In the genomic region with DNA sequence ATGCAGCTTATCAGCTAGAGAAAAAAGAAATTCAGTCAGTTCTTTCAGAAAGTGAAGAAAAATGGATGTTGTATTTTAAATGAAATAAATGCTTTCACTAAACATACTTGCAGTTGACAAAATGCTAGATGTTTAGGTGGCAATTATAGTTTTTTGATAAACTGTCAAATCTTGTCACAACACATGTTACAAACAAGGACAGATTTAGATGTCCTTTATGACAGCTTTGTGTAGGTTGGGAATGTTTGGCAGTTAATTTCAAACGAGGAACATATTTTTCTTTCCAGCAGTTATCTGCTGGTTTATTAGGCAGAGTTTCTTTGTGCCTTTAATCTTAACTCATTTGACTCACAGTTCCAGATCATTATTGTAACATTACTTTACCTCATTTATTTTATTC, we compare ENCODE assay signal across 20 cellular contexts. TPM values are rescaled to one million over a fixed set of nuclear protein-coding genes. Genes with fewer than 3 reads are reported as not detected.
DNase-seq lines count a peak whose midpoint lies in the region; ATAC-seq and TF ChIP-seq lines count a peak whose summit lies in the region.
"Had no signal": no experiment of that assay in that cellular context is flagged by ENCODE, and none has a peak within 500 bp of the region (broad histone marks: within the 10 kb centered on the region; RNA-seq: fewer than 3 reads in every experiment).

No MANE protein-coding gene starts in this region.

- H3F3A ChIP-seq in neural cell (ENCODE audit: insufficient read depth, low read length, poor library complexity, severe bottlenecking), result no peaks in the 10 kb centered on the region

- H3K9me2 ChIP-seq in HCT116 (ENCODE audit: insufficient read depth) (no peaks in the 10 kb centered on the region), neural cell (ENCODE audit: insufficient read depth, low read length) (no peaks in the 10 kb centered on the region)

- no peak for ATAC-seq in HCT116
- ATAC-seq in HG03135 (IDR thresholded peaks at IDR 0.05; ENCODE audit: unreplicated experiment), result no peak

- no peak overlapping the region for H3K4me3 Mint-ChIP-seq in activated CD4-positive, alpha-beta T cell treated with anti-CD3 and anti-CD28 coated beads, Interleukin-2, amount 10 ng/mL, durations not matched to agents 24 days and 14 days
- H3K4me3 Mint-ChIP-seq: CD4-positive, alpha-beta memory T cell had no signal

- H3K79me2 ChIP-seq in HCT116 (ENCODE audit: insufficient read depth, low read length) (no peaks in the 10 kb centered on the region), neural cell (replicated peaks; ENCODE audit: insufficient read depth, low read length) (no peaks in the 10 kb centered on the region)

- H3K4me1 ChIP-seq in HCT116 (ENCODE audit: control insufficient read depth in 1 of 2, insufficient read depth in 2 of 2, low read length in 2 of 2), result no peaks in the 10 kb centered on the region

- peak; percentile 94 for TF ChIP-seq EP300 in neural cell (conservative IDR thresholded peaks at IDR 0.05; ENCODE audit: poor library complexity, severe bottlenecking)

- CTCF ChIA-PET in HCT116 (lab: Charles Lee), result no interaction called here

- H3K9me3 ChIP-seq in HCT116 (ENCODE audit: control insufficient read depth in 1 of 2, insufficient read depth in 1 of 2, low read depth in 1 of 2, low read length in 2 of 2) (no peaks in the 10 kb centered on the region), neural cell (ENCODE audit: low read length) (no peaks in the 10 kb centered on the region)

- no peak overlapping the region for H3K27ac Mint-ChIP-seq in activated CD4-positive, alpha-beta T cell treated with anti-CD3 and anti-CD28 coated beads, Interleukin-2, amount 10 ng/mL, durations not matched to agents 24 days and 14 days
- H3K27ac Mint-ChIP-seq: CD4-positive, alpha-beta memory T cell had no signal

- H3K9me3 Mint-ChIP-seq in activated CD4-positive, alpha-beta T cell treated with anti-CD3 and anti-CD28 coated beads, Interleukin-2, amount 10 ng/mL, durations not matched to agents 24 days and 14 days, result no peaks in the 10 kb centered on the region

- H4K20me1 ChIP-seq in HCT116 (ENCODE audit: insufficient read depth), result no peaks in the 10 kb centered on the region
- H4K20me1 ChIP-seq in neural cell (ENCODE audit: insufficient read depth), result no peaks in the 10 kb centered on the region

- TF ChIP-seq RAD21 in HCT116 (IDR thresholded peaks at IDR 0.05; ENCODE audit: low read depth) (no peak), neural cell (conservative IDR thresholded peaks at IDR 0.05) (no peak)

- no peaks in the 10 kb centered on the region for H3K36me3 ChIP-seq in HCT116 (ENCODE audit: control insufficient read depth in 1 of 2, insufficient read depth in 2 of 2, low read length in 2 of 2)
- H3K36me3 ChIP-seq in neural cell (ENCODE audit: insufficient read depth, low read length), result no peaks in the 10 kb centered on the region

- no peaks in the 10 kb centered on the region for H3K27me3 ChIP-seq in HCT116 (ENCODE audit: insufficient read depth, low read length)
- no peaks in the 10 kb centered on the region for H3K27me3 ChIP-seq in neural cell (ENCODE audit: insufficient read depth, low read depth, low read length)

- no peak overlapping the region for H3K4me3 ChIP-seq in HCT116 (replicated peaks in 1 of 2; ENCODE audit: low read depth in 1 of 2, low read length in 2 of 2)
- H3K4me3 ChIP-seq in neural cell (ENCODE audit: low read length), result no peak overlapping the region

- H3K4me1 Mint-ChIP-seq in activated CD4-positive, alpha-beta T cell treated with anti-CD3 and anti-CD28 coated beads, Interleukin-2, amount 10 ng/mL, durations not matched to agents 24 days and 14 days, result no peaks in the 10 kb centered on the region
- H3K4me1 Mint-ChIP-seq: CD4-positive, alpha-beta memory T cell had no signal

- no peak overlapping the region for H3K4me2 ChIP-seq in HCT116 (ENCODE audit: low read length)
- no peak overlapping the region for H3K4me2 ChIP-seq in neural cell (ENCODE audit: low read length)

- RAD21 ChIA-PET in HCT116 (lab: Charles Lee; ENCODE audit: low non-redundant PET in 1 of 2, low total read pairs in 2 of 2, uncharacterized antibody in 2 of 2, unreplicated experiment in 2 of 2), result no interaction called here

- POLR2A ChIA-PET in HCT116 (lab: Charles Lee), result no interaction called here

- DNase-seq in activated CD4-positive, alpha-beta T cell treated with anti-CD3 and anti-CD28 coated beads, Interleukin-2, amount 10 ng/mL, durations not matched to agents 24 days and 14 days, result peak; percentile 6
- no peak for DNase-seq in activated CD4-positive, alpha-beta T cell treated with anti-CD3 and anti-CD28 coated beads, Interleukin-2, amount 50 U/mL, for 48 hours
- no peak for DNase-seq in HCT116 (ENCODE audit: low read depth, low spot score)
- no peak for DNase-seq in NCI-H1930 (lab: John Stamatoyannopoulos, UW)
- DNase-seq: C1 segment of cervical spinal cord; Calu3; CD4-positive, alpha-beta memory T cell; COR-L47; DMS53; DMS79 treated with DMSO at 0.1 percent for 48 hours; GF-D8; GOT3; H7; HCEC 1CT had no signal

- peaks cover 2% of the 10 kb centered on the region for H3K27me3 Mint-ChIP-seq in activated CD4-positive, alpha-beta T cell treated with anti-CD3 and anti-CD28 coated beads, Interleukin-2, amount 10 ng/mL, durations not matched to agents 24 days and 14 days

- H3K36me3 Mint-ChIP-seq in activated CD4-positive, alpha-beta T cell treated with anti-CD3 and anti-CD28 coated beads, Interleukin-2, amount 10 ng/mL, durations not matched to agents 24 days and 14 days (ENCODE audit: low read depth), result no peaks in the 10 kb centered on the region
- H3K36me3 Mint-ChIP-seq: CD4-positive, alpha-beta memory T cell had no signal

- TF ChIP-seq POLR2A in HCT116 (IDR thresholded peaks at IDR 0.05; ENCODE audit: borderline replicate concordance, extremely low read depth, insufficient read depth, insufficient read length), result no peak

- H2AFZ ChIP-seq in HCT116 (ENCODE audit: low read depth, low read length, poor library complexity, severe bottlenecking) (peak overlapping the region; percentile 74), neural cell (ENCODE audit: low read depth, low read length) (no peak overlapping the region)

- H3K9ac ChIP-seq in HCT116 (ENCODE audit: low read length) (no peak overlapping the region), neural cell (ENCODE audit: low read length) (no peak overlapping the region)

- intact Hi-C loops in activated CD4-positive, alpha-beta T cell treated with anti-CD3 and anti-CD28 coated beads, Interleukin-2, amount 10 ng/mL, durations not matched to agents 24 days and 14 days (cut with micrococcal nuclease), result no loop called here
- intact Hi-C loops in HCT116 (cut with micrococcal nuclease), result no loop called here

- no peak overlapping the region for H3K27ac ChIP-seq in HCT116 (ENCODE audit: low read depth, low read length)
- H3K27ac ChIP-seq in neural cell (ENCODE audit: low read length), result no peak overlapping the region
- H3K27ac ChIP-seq: 22Rv1 had no signal

- TF ChIP-seq CTCF in HCT116 (IDR thresholded peaks at IDR 0.05 in 2 of 3, conservative IDR thresholded peaks at IDR 0.05 in 1 of 3; ENCODE audit: borderline replicate concordance in 1 of 3, insufficient read depth in 1 of 3, low read depth in 2 of 3, low read length in 2 of 3) (no peak), neural cell (IDR thresholded peaks at IDR 0.05; ENCODE audit: poor library complexity, severe bottlenecking) (no peak)

- no TSS peak for BruUV-seq in HCT116 (replicated peaks; lab: Mats Ljungman, UMichigan)

TF ChIP-seq in HCT116, 20 proteins besides CTCF, POLR2A, EP300 and RAD21 (continues in another document):
- no peak for TF ChIP-seq EZH2 (IDR thresholded peaks at IDR 0.05)
- no peak for TF ChIP-seq SIN3A (IDR thresholded peaks at IDR 0.05; ENCODE audit: low read depth)
- no peak for TF ChIP-seq EZH2phosphoT487 (IDR thresholded peaks at IDR 0.05; ENCODE audit: borderline replicate concordance)
- no peak for TF ChIP-seq TCF7L2 (IDR thresholded peaks at IDR 0.05; ENCODE audit: borderline replicate concordance, extremely low read depth, insufficient read depth, insufficient read length)
- TF ChIP-seq JUND (IDR thresholded peaks at IDR 0.05), result no peak
- TF ChIP-seq SRF (IDR thresholded peaks at IDR 0.05; ENCODE audit: low read depth), result no peak
- TF ChIP-seq POLR2AphosphoS5 (IDR thresholded peaks at IDR 0.05; ENCODE audit: low read depth, low read length), result no peak
- TF ChIP-seq CBX3 (IDR thresholded peaks at IDR 0.05; ENCODE audit: low read depth), result no peak

TF ChIP-seq in neural cell, 6 proteins besides CTCF, POLR2A, EP300 and RAD21:
- TF ChIP-seq POLR2AphosphoS5 (IDR thresholded peaks at IDR 0.05), result peak; percentile 71
- no peak for TF ChIP-seq EZH2 (IDR thresholded peaks at IDR 0.05; ENCODE audit: borderline replicate concordance, insufficient read depth, low read length, poor library complexity, severe bottlenecking)
TF ChIP-seq in neural cell: peak in this region for 1.

RNA-seq across cellular contexts. Expression of a gene that starts 3.1 kb away (rescaled TPM):
- not detected in 2 replicates for total RNA-seq in activated CD4-positive, alpha-beta T cell treated with anti-CD3 and anti-CD28 coated beads, Interleukin-2, amount 10 ng/mL, durations not matched to agents 24 days and 14 days
- total RNA-seq in HCT116 (2021; ENCODE audit: unreplicated experiment), result not detected
- polyA plus RNA-seq in HCT116 (2012), result not detected in 2 replicates
- not detected in 2 replicates for polyA plus RNA-seq in neural cell
- polyA minus RNA-seq in neural cell, result not detected in 2 replicates
- total RNA-seq: Calu3; CD4-positive, alpha-beta memory T cell; Daoy; G401; H7 had no signal
- polyA plus RNA-seq: BJ; CD4-positive, alpha-beta memory T cell had no signal
